20 cellular contexts compared by ENCODE assay signal in the genomic region with DNA sequence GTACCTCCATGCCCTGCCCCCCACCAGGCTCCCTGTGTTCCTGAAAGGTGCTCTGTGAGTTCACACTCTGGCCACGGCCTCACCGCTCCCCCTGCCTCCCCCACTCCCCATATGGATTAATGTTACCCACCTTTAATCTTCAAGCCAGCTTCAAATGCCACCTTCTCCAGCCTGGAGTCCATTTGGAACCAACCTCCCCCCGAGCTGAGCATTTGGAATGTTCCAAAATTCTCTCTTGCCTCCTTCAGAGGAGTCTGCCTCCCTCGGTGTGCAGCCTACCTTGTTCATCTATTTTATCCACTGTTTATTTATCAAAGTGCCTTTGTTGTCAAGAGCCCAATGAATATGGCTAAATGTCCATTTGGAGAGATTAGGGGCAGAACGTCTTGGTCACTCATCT.
"Had no signal": no experiment of that assay in that cellular context is flagged by ENCODE, and none has a peak within 500 bp of the region (broad histone marks: within the 10 kb centered on the region; RNA-seq: fewer than 3 reads in every experiment).

No MANE protein-coding gene starts in this region.

- H3K4me3 Mint-ChIP-seq: activated CD8-positive, alpha-beta T cell treated with anti-CD3 and anti-CD28 coated beads for 36 hours; activated naive CD8-positive, alpha-beta T cell treated with anti-CD3 and anti-CD28 coated beads for 36 hours; activated T-helper 17 cell treated with anti-CD3 and anti-CD28 coated beads, Interleukin-2, amount 50 U/mL, for 72 hours; effector memory CD8-positive, alpha-beta T cell; memory B cell; stimulated activated naive B cell treated with anti-CD40 and anti-IgM and Interleukin-4, amounts not matched to agents 10 μg/mL and 1 μg/mL and 100 μg/mL, for 72 hours; T-helper 2 cell treated with Interferon-gamma antibody and Interleukin-4, amounts not matched to agents 5 μg/mL and 100 μg/mL, for 36 hours; WTC11 had no signal

- H3K27me3 ChIP-seq: pancreas, sigmoid colon, spleen had no signal

- H3K9me3 ChIP-seq: pancreas, sigmoid colon, spleen had no signal

- H3K9me3 Mint-ChIP-seq: activated CD8-positive, alpha-beta T cell treated with anti-CD3 and anti-CD28 coated beads for 36 hours; activated naive CD8-positive, alpha-beta T cell treated with anti-CD3 and anti-CD28 coated beads for 36 hours; activated T-helper 17 cell treated with anti-CD3 and anti-CD28 coated beads, Interleukin-2, amount 50 U/mL, for 72 hours; effector memory CD8-positive, alpha-beta T cell; memory B cell; stimulated activated naive B cell treated with anti-CD40 and anti-IgM and Interleukin-4, amounts not matched to agents 10 μg/mL and 1 μg/mL and 100 μg/mL, for 72 hours; T-helper 2 cell treated with Interferon-gamma antibody and Interleukin-4, amounts not matched to agents 5 μg/mL and 100 μg/mL, for 36 hours; WTC11 had no signal

- H3K4me3 ChIP-seq: pancreas, sigmoid colon, spleen had no signal

- DNase-seq: activated CD4-positive, alpha-beta T cell treated with anti-CD3 and anti-CD28 coated beads for 4 hours; activated CD8-positive, alpha-beta T cell treated with anti-CD3 and anti-CD28 coated beads for 36 hours; activated naive CD4-positive, alpha-beta T cell; activated naive CD8-positive, alpha-beta T cell treated with anti-CD3 and anti-CD28 coated beads for 36 hours; activated T-cell treated with anti-CD3 and anti-CD28 coated beads, Interleukin-2, amount 50 U/mL, for 1 hour; amniotic stem cell; effector memory CD8-positive, alpha-beta T cell; foreskin melanocyte; head of caudate nucleus; left ventricle myocardium superior; naive thymus-derived CD4-positive, alpha-beta T cell; pancreas; sigmoid colon; spleen; stimulated activated naive B cell treated with anti-CD40 and anti-IgM and Interleukin-4, amounts not matched to agents 10 μg/mL and 1 μg/mL and 100 μg/mL, for 72 hours had no signal

- FAIRE-seq: pancreas, TTC549 had no signal

- H3K27me3 Mint-ChIP-seq: activated CD8-positive, alpha-beta T cell treated with anti-CD3 and anti-CD28 coated beads for 36 hours; activated naive CD8-positive, alpha-beta T cell treated with anti-CD3 and anti-CD28 coated beads for 36 hours; activated T-helper 17 cell treated with anti-CD3 and anti-CD28 coated beads, Interleukin-2, amount 50 U/mL, for 72 hours; effector memory CD8-positive, alpha-beta T cell; memory B cell; stimulated activated naive B cell treated with anti-CD40 and anti-IgM and Interleukin-4, amounts not matched to agents 10 μg/mL and 1 μg/mL and 100 μg/mL, for 72 hours had no signal

- ATAC-seq: activated CD8-positive, alpha-beta T cell treated with anti-CD3 and anti-CD28 coated beads for 36 hours; activated T-helper 17 cell treated with anti-CD3 and anti-CD28 coated beads, Interleukin-2, amount 50 U/mL, for 72 hours; effector memory CD8-positive, alpha-beta T cell; left ventricle myocardium superior; naive thymus-derived CD4-positive, alpha-beta T cell; pancreas; stimulated activated naive B cell treated with anti-CD40 and anti-IgM and Interleukin-4, amounts not matched to agents 10 μg/mL and 1 μg/mL and 100 μg/mL, for 72 hours; WTC11 had no signal

- H3K27ac ChIP-seq: pancreas, sigmoid colon, spleen had no signal

- H3K27ac Mint-ChIP-seq: activated CD8-positive, alpha-beta T cell treated with anti-CD3 and anti-CD28 coated beads for 36 hours; activated naive CD8-positive, alpha-beta T cell treated with anti-CD3 and anti-CD28 coated beads for 36 hours; activated T-helper 17 cell treated with anti-CD3 and anti-CD28 coated beads, Interleukin-2, amount 50 U/mL, for 72 hours; effector memory CD8-positive, alpha-beta T cell; memory B cell; stimulated activated naive B cell treated with anti-CD40 and anti-IgM and Interleukin-4, amounts not matched to agents 10 μg/mL and 1 μg/mL and 100 μg/mL, for 72 hours; T-helper 2 cell treated with Interferon-gamma antibody and Interleukin-4, amounts not matched to agents 5 μg/mL and 100 μg/mL, for 36 hours; WTC11 had no signal
